In genomic region chr7:11458736-11459483, GRCh38 we compare ENCODE assay signal across 10 cellular contexts.
DNase-seq lines count a peak whose midpoint lies in the region; ATAC-seq and TF ChIP-seq lines count a peak whose summit lies in the region.
"Had no signal": no experiment of that assay in that cellular context is flagged by ENCODE, and none has a peak within 500 bp of the region (broad histone marks: within the 10 kb centered on the region; RNA-seq: fewer than 3 reads in every experiment).

No MANE protein-coding gene starts in this region.

- TF ChIP-seq POLR2A in adrenal gland (IDR thresholded peaks at IDR 0.05): no peak
- TF ChIP-seq POLR2A in esophagus muscularis mucosa (IDR thresholded peaks at IDR 0.05; ENCODE audit: low read depth): no peak

- no peaks in the 10 kb centered on the region for H3K27me3 ChIP-seq in adrenal gland
- no peaks in the 10 kb centered on the region for H3K27me3 ChIP-seq in lower lobe of right lung (ENCODE audit: low read depth)
- H3K27me3 ChIP-seq in esophagus muscularis mucosa: no peaks in the 10 kb centered on the region

- TF ChIP-seq EP300 in esophagus muscularis mucosa (IDR thresholded peaks at IDR 0.05): no peak

- no peak overlapping the region for H3K4me3 ChIP-seq in adrenal gland
- H3K4me3 ChIP-seq in lower lobe of right lung: no peak overlapping the region
- no peak overlapping the region for H3K4me3 ChIP-seq in esophagus muscularis mucosa

- no peaks in the 10 kb centered on the region for H3K27me3 Mint-ChIP-seq in CD14-positive monocyte (ENCODE audit: low read depth in 3 of 3)
- no peaks in the 10 kb centered on the region for H3K27me3 Mint-ChIP-seq in activated naive CD8-positive, alpha-beta T cell treated with anti-CD3 and anti-CD28 coated beads for 36 hours

- no peak overlapping the region for H3K4me3 Mint-ChIP-seq in CD14-positive monocyte
- H3K4me3 Mint-ChIP-seq in activated naive CD8-positive, alpha-beta T cell treated with anti-CD3 and anti-CD28 coated beads for 36 hours: no peak overlapping the region

- intact Hi-C loops in CD14-positive monocyte (cut with micrococcal nuclease) (no loop called here), adrenal gland (cut with DNase I) (no loop called here), lower lobe of right lung (cut with DNase I) (no loop called here), esophagus muscularis mucosa (cut with DNase I) (no loop called here)

- H3K9me3 Mint-ChIP-seq in CD14-positive monocyte: no peaks in the 10 kb centered on the region
- no peaks in the 10 kb centered on the region for H3K9me3 Mint-ChIP-seq in activated naive CD8-positive, alpha-beta T cell treated with anti-CD3 and anti-CD28 coated beads for 36 hours

- H3K36me3 ChIP-seq in adrenal gland (replicated peaks in 1 of 2) (no peaks in the 10 kb centered on the region), lower lobe of right lung (no peaks in the 10 kb centered on the region), esophagus muscularis mucosa (no peaks in the 10 kb centered on the region)

- TF ChIP-seq CTCF in CD14-positive monocyte (IDR thresholded peaks at IDR 0.05): no peak
- no peak for TF ChIP-seq CTCF in adrenal gland (IDR thresholded peaks at IDR 0.05)
- TF ChIP-seq CTCF in lower lobe of right lung (IDR thresholded peaks at IDR 0.05): no peak
- no peak for TF ChIP-seq CTCF in esophagus muscularis mucosa (IDR thresholded peaks at IDR 0.05)

- H3K4me1 Mint-ChIP-seq in CD14-positive monocyte: peaks cover 10% of the 10 kb centered on the region
- H3K4me1 Mint-ChIP-seq in activated naive CD8-positive, alpha-beta T cell treated with anti-CD3 and anti-CD28 coated beads for 36 hours: no peaks in the 10 kb centered on the region

- H3K27ac ChIP-seq in adrenal gland (no peak overlapping the region), lower lobe of right lung (peak overlapping the region; percentile 32), esophagus muscularis mucosa (replicated peaks in 1 of 4) (no peak overlapping the region)

- no peaks in the 10 kb centered on the region for H3K36me3 Mint-ChIP-seq in CD14-positive monocyte
- H3K36me3 Mint-ChIP-seq in activated naive CD8-positive, alpha-beta T cell treated with anti-CD3 and anti-CD28 coated beads for 36 hours: no peaks in the 10 kb centered on the region

- H3K9me3 ChIP-seq in adrenal gland (replicated peaks in 1 of 3) (no peaks in the 10 kb centered on the region), lower lobe of right lung (no peaks in the 10 kb centered on the region), esophagus muscularis mucosa (no peaks in the 10 kb centered on the region)

- DNase-seq in CD14-positive monocyte (ENCODE audit: low spot score): no peak
- DNase-seq in adrenal gland: peak in 4 of 7 donors; percentile 19 to 42 (median 29)
- no peak for DNase-seq in lower lobe of right lung
- DNase-seq in activated naive CD8-positive, alpha-beta T cell treated with anti-CD3 and anti-CD28 coated beads for 36 hours: no peak
- no peak for DNase-seq in esophagus muscularis mucosa (ENCODE audit: extremely low spot score)
- DNase-seq: hippocampal formation, NCI-H524 treated with DMSO at 0.1 percent for 48 hours had no signal

- ATAC-seq in HG03342 (IDR thresholded peaks at IDR 0.05; ENCODE audit: unreplicated experiment) (peak; percentile 44), lower lobe of right lung (peak in 1 of 2 donors; percentile 14), HG03460 (IDR thresholded peaks at IDR 0.05; ENCODE audit: unreplicated experiment) (no peak), GM19023 (IDR thresholded peaks at IDR 0.05; ENCODE audit: unreplicated experiment) (no peak)

- 41 to 53% (median 49%) methylated on average over 5 of the region's 5 CpGs for WGBS in adrenal gland, 4 donors
- WGBS in esophagus muscularis mucosa: 63% methylated on average over 5 of the region's 5 CpGs

- H3K27ac Mint-ChIP-seq in CD14-positive monocyte: peak overlapping the region in 4 of 7 donors; percentile 28 to 87 (median 50)
- H3K27ac Mint-ChIP-seq in activated naive CD8-positive, alpha-beta T cell treated with anti-CD3 and anti-CD28 coated beads for 36 hours: no peak overlapping the region

- H3K4me1 ChIP-seq in adrenal gland (replicated peaks in 1 of 2): peaks cover 0 to 21% of the 10 kb centered on the region in 2 donors
- H3K4me1 ChIP-seq in lower lobe of right lung: no peaks in the 10 kb centered on the region
- H3K4me1 ChIP-seq in esophagus muscularis mucosa: peaks cover 0 to 6% (median 5%) of the 10 kb centered on the region in 4 donors

Comparison
In these comparisons a context has a peak if more than half of its experiments do, and no peak if none do; other contexts are left out.
1. DNase-seq: peak in adrenal gland (4 of 7); none in CD14-positive monocyte (single experiment), lower lobe of right lung (single experiment), activated naive CD8-positive, alpha-beta T cell treated with anti-CD3 and anti-CD28 coated beads for 36 hours (single experiment) and esophagus muscularis mucosa (single experiment).